In the genomic region with DNA sequence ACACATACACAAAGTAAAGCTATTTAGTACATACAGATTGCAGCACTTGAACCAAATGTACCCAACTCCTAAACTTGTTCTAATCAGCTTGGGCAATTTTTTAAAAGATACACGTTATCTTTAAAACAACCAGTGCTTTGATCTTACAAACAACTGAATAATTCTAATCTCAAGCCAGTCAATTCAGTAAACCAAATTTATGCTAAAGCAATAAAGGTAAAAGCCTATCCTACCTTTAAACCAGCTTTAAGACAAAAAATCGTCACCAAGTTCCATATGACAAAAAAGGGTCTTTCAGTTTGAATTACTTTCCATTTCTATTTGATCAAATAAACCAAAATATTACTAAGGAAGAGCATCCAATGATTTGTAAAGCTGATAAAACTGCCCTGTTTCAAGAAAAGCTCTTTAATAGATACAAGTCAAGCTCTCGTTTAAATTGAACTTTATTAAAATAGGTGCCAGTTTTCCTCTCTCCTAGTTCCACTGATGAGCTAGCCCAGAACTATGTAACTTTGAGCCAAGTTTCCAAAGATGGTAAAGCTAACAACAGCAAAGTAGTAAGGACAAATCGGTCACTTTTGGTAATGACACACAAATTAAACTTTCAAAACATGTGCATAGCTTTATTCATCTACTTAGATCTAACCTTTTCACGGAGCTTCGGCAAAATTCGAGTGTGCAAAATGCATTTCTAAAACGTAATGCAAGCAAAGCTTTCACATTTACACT, we compare ENCODE assay signal across 12 cellular contexts. TPM values are rescaled to one million over a fixed set of nuclear protein-coding genes. Genes with fewer than 3 reads are reported as not detected.
DNase-seq lines count a peak whose midpoint lies in the region; ATAC-seq and TF ChIP-seq lines count a peak whose summit lies in the region.
"Had no signal": no experiment of that assay in that cellular context is flagged by ENCODE, and none has a peak within 500 bp of the region (broad histone marks: within the 10 kb centered on the region; RNA-seq: fewer than 3 reads in every experiment).

No MANE protein-coding gene starts in this region.

- H3K9me3 ChIP-seq in T-helper 17 cell (ENCODE audit: control insufficient read depth, low read length, poor library complexity, severe bottlenecking) (no peaks in the 10 kb centered on the region), fibroblast of lung (ENCODE audit: control insufficient read depth, insufficient read depth, low read depth, low read length) (no peaks in the 10 kb centered on the region), psoas muscle (no peaks in the 10 kb centered on the region)

- peak overlapping the region; percentile 80 for H3K4me2 ChIP-seq in fibroblast of lung (ENCODE audit: extremely low read depth, insufficient read depth, low read length)

- H3K27ac Mint-ChIP-seq in Calu3 (ENCODE audit: unreplicated experiment) (peak overlapping the region; percentile 23), T-helper 17 cell (peak overlapping the region; percentile 84)
- H3K27ac Mint-ChIP-seq: activated naive CD8-positive, alpha-beta T cell treated with anti-CD3 and anti-CD28 coated beads, Interleukin-2, amount 10 ng/mL, durations not matched to agents 7 days and 5 days had no signal

- H3K27me3 Mint-ChIP-seq in Calu3 (ENCODE audit: unreplicated experiment): no peaks in the 10 kb centered on the region
- no peaks in the 10 kb centered on the region for H3K27me3 Mint-ChIP-seq in T-helper 17 cell
- H3K27me3 Mint-ChIP-seq: activated naive CD8-positive, alpha-beta T cell treated with anti-CD3 and anti-CD28 coated beads, Interleukin-2, amount 10 ng/mL, durations not matched to agents 7 days and 5 days had no signal

- in situ Hi-C loops in GM13976 (cut with MboI; ENCODE audit: low sequenced_read_pairs, unreplicated experiment): no loop called here

- H3K4me1 ChIP-seq in fibroblast of lung (ENCODE audit: control insufficient read depth, extremely low read depth, insufficient read depth, low read length): peaks cover 16% of the 10 kb centered on the region
- H3K4me1 ChIP-seq in psoas muscle: peaks cover 37% of the 10 kb centered on the region

- H3K36me3 Mint-ChIP-seq in Calu3 (ENCODE audit: insufficient read depth, unreplicated experiment) (peaks cover 72% of the 10 kb centered on the region), T-helper 17 cell (ENCODE audit: low read depth) (no peaks in the 10 kb centered on the region)

- no peaks in the 10 kb centered on the region for H3K9me3 Mint-ChIP-seq in Calu3 (ENCODE audit: low read depth, unreplicated experiment)
- H3K9me3 Mint-ChIP-seq: activated naive CD8-positive, alpha-beta T cell treated with anti-CD3 and anti-CD28 coated beads, Interleukin-2, amount 10 ng/mL, durations not matched to agents 7 days and 5 days had no signal

- H3K4me3 Mint-ChIP-seq in Calu3 (ENCODE audit: low read depth, unreplicated experiment) (no peak overlapping the region), T-helper 17 cell (no peak overlapping the region)
- H3K4me3 Mint-ChIP-seq: activated naive CD8-positive, alpha-beta T cell treated with anti-CD3 and anti-CD28 coated beads, Interleukin-2, amount 10 ng/mL, durations not matched to agents 7 days and 5 days had no signal

- CTCF ChIA-PET in Calu3 (lab: Charles Lee): interaction anchor here (0.7 kb wide), 1 partner anchor 9 kb away, joined by 3 read pairs; no protein-coding TSS in a partner anchor

- no peak overlapping the region for H3K9ac ChIP-seq in fibroblast of lung (ENCODE audit: insufficient read depth, low read length)

- no peaks in the 10 kb centered on the region for H3K36me3 ChIP-seq in fibroblast of lung (ENCODE audit: control insufficient read depth, insufficient read depth, low read length)
- H3K36me3 ChIP-seq in psoas muscle (ENCODE audit: insufficient read depth in 1 of 2, low read depth in 1 of 2): peaks cover 3 to 49% of the 10 kb centered on the region in 2 donors

- TF ChIP-seq CTCF in Calu3 (IDR thresholded peaks at IDR 0.05; ENCODE audit: unreplicated experiment) (no peak), fibroblast of lung (conservative IDR thresholded peaks at IDR 0.05 in 1 of 2, IDR thresholded peaks at IDR 0.05 in 1 of 2; ENCODE audit: low read depth in 1 of 2, low read length in 2 of 2) (no peak), psoas muscle (IDR thresholded peaks at IDR 0.05) (no peak), GM13976 (IDR thresholded peaks at IDR 0.05; ENCODE audit: borderline replicate concordance, control extremely low read depth, extremely low read depth, insufficient read depth, missing control alignments) (no peak)

- no peak overlapping the region for H2AFZ ChIP-seq in fibroblast of lung (ENCODE audit: low read length)

- no TSS peak for BruUV-seq in Calu3 (replicated peaks; lab: Mats Ljungman, UMichigan)

- H3K79me2 ChIP-seq in fibroblast of lung (ENCODE audit: control insufficient read depth, insufficient read depth, low read length): peaks cover 18% of the 10 kb centered on the region

- intact Hi-C loops in Calu3 (cut with micrococcal nuclease; ENCODE audit: unreplicated experiment): no loop called here
- intact Hi-C loops in psoas muscle (cut with DNase I): loop anchor here in 1 of 2 donors (5.0 kb wide), 1 partner anchor 1725 kb away; no protein-coding TSS in a partner anchor

- H3K27me3 ChIP-seq in fibroblast of lung (ENCODE audit: control insufficient read depth, insufficient read depth, low read length): no peaks in the 10 kb centered on the region
- H3K27me3 ChIP-seq in psoas muscle (ENCODE audit: insufficient read depth in 3 of 3, low read length in 2 of 3): no peaks in the 10 kb centered on the region

- no peaks in the 10 kb centered on the region for H4K20me1 ChIP-seq in fibroblast of lung (ENCODE audit: control insufficient read depth, extremely low read depth, insufficient read depth, low read length)

- H3K27ac ChIP-seq in fibroblast of lung (ENCODE audit: insufficient read depth, low read length) (no peak overlapping the region), psoas muscle (peak overlapping the region; percentile 18)

- WGBS in psoas muscle, 3 donors: 35 to 45% (median 37%) methylated on average over 8 of the region's 8 CpGs

- no peak for ATAC-seq in T-helper 17 cell
- peak; percentile 28 to 75 (median 52) for ATAC-seq in psoas muscle
- no peak for ATAC-seq in GM18858 (IDR thresholded peaks at IDR 0.05; ENCODE audit: unreplicated experiment)

- peak overlapping the region in 1 of 4 experiments; percentile 31 for H3K4me3 ChIP-seq in fibroblast of lung (replicated peaks in 1 of 4; ENCODE audit: control extremely low read depth in 1 of 4, insufficient read depth in 1 of 4, low read depth in 3 of 4, low read length in 4 of 4)
- H3K4me3 ChIP-seq in psoas muscle: no peak overlapping the region

- DNase-seq in Calu3 (no peak), T-helper 17 cell (no peak), fibroblast of lung (ENCODE audit: low read depth in 2 of 2) (peak; percentile 53 to 78), psoas muscle (no peak), NCI-H2196 treated with DMSO at 0.1 percent for 48 hours (lab: John Stamatoyannopoulos, UW; ENCODE audit: unreplicated experiment) (no peak), GM13976 (ENCODE audit: low spot score) (no peak), cerebellar nuclear complex (lab: John Stamatoyannopoulos, UW) (no peak)
- DNase-seq: activated naive CD8-positive, alpha-beta T cell treated with anti-CD3 and anti-CD28 coated beads, Interleukin-2, amount 10 ng/mL, durations not matched to agents 7 days and 5 days; DMS79; NCI-H2081 had no signal

- H3K4me1 Mint-ChIP-seq in Calu3 (ENCODE audit: low read depth, unreplicated experiment) (peaks cover 18% of the 10 kb centered on the region), T-helper 17 cell (peaks cover 25% of the 10 kb centered on the region)

RNA-seq across cellular contexts. Expression of a gene that starts 10.2 kb away (rescaled TPM):
- total RNA-seq in Calu3 (2022): not detected in 2 replicates
- total RNA-seq in T-helper 17 cell: not detected
- 0.17 TPM in 1 of 2 replicates, not detected in the other for total RNA-seq in fibroblast of lung
- not detected in 2 replicates for polyA plus RNA-seq in fibroblast of lung
- not detected in 2 replicates for polyA plus RNA-seq in fibroblast of lung (2012)
- polyA minus RNA-seq in fibroblast of lung (ENCODE audit: low replicate concordance): not detected in 2 replicates
- not detected for total RNA-seq in psoas muscle
- polyA plus RNA-seq in psoas muscle: not detected
- total RNA-seq: activated naive CD8-positive, alpha-beta T cell treated with anti-CD3 and anti-CD28 coated beads, Interleukin-2, amount 10 ng/mL, durations not matched to agents 7 days and 5 days; liver had no signal
- polyA plus RNA-seq: liver had no signal

RNA-seq across cellular contexts. Expression of a gene that starts 37.0 kb away (rescaled TPM):
- total RNA-seq in Calu3 (2022) (89.3 and 92.9 TPM in 2 replicates), T-helper 17 cell (10 to 100 TPM; 70.0 to 76.8 TPM), fibroblast of lung (33.2 and 35.4 TPM in 2 replicates), psoas muscle (10 to 100 TPM; 31.1 to 50.0 (median 45.4) TPM)
- polyA plus RNA-seq in fibroblast of lung (11.0 and 12.3 TPM in 2 replicates), psoas muscle (10 to 100 TPM in 2 of 3 donors, 1 to 10 TPM in 1; 7.3 to 16.5 (median 15.7) TPM)
- 16.7 and 20.7 TPM in 2 replicates for polyA plus RNA-seq in fibroblast of lung (2012)
- 7.2 and 7.4 TPM in 2 replicates for polyA minus RNA-seq in fibroblast of lung (ENCODE audit: low replicate concordance)

Comparison
In these comparisons a context has a peak if more than half of its experiments do, and no peak if none do; other contexts are left out.
1. DNase-seq: peak in fibroblast of lung (2 of 2); none in Calu3 (single experiment), T-helper 17 cell (0 of 3), psoas muscle (0 of 2), NCI-H2196 treated with DMSO at 0.1 percent for 48 hours (single experiment), GM13976 (single experiment) and cerebellar nuclear complex (0 of 2).
2. ATAC-seq: peak in psoas muscle (4 of 4); none in T-helper 17 cell (single experiment) and GM18858 (single experiment).